27 cellular contexts compared by ENCODE assay signal in the genomic region with DNA sequence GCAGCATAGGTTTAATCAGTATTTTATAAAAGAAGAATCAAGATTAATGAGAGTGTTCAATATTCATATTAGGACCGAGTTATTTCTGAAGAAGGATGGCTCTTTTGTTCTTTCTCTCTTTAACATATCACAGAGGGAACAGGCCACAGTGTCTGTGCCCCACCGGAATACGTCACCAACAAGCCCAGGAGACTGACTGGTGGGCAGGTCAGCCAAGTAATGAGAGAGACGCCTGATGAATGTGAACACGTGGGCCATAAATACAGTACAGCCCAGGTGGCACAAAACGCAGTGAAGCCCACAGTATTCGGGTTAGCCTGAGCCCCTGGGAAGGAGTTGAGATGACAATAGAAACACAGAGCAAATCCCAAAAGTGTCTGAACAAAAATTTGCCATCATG.
DNase-seq lines count a peak whose midpoint lies in the region; ATAC-seq, FAIRE-seq and TF ChIP-seq lines count a peak whose summit lies in the region.
"Had no signal": no experiment of that assay in that cellular context is flagged by ENCODE, and none has a peak within 500 bp of the region (broad histone marks: within the 10 kb centered on the region; RNA-seq: fewer than 3 reads in every experiment).

No MANE protein-coding gene starts in this region.

- no peaks in the 10 kb centered on the region for H3K9me3 Mint-ChIP-seq in mesothelial cell of epicardium
- no peaks in the 10 kb centered on the region for H3K9me3 Mint-ChIP-seq in stimulated activated effector memory CD8-positive, alpha-beta T cell treated with anti-CD3 and anti-CD28 coated beads, Interleukin-12 subunit alpha, Interleukin-12 subunit beta, amount 100 ng/mL, for 72 hours
- H3K9me3 Mint-ChIP-seq: activated CD4-positive, alpha-beta memory T cell treated with anti-CD3 and anti-CD28 coated beads for 36 hours; CD8-positive, alpha-beta T cell; WTC11 had no signal

- H3F3A ChIP-seq in PC-9 (ENCODE audit: insufficient read depth, low read depth): peaks cover 43% of the 10 kb centered on the region

- no peaks in the 10 kb centered on the region for H4K20me1 ChIP-seq in PC-9 (ENCODE audit: insufficient read depth)

- H3K4me3 ChIP-seq in HEK293 (ENCODE audit: low read depth, low read length): no peak overlapping the region
- peak overlapping the region; percentile 36; the same call in 1 of the 2 replicates for H3K4me3 ChIP-seq in PC-9
- no peak overlapping the region for H3K4me3 ChIP-seq in thyroid gland (replicated peaks in 1 of 3)
- H3K4me3 ChIP-seq in pancreas: no peak overlapping the region
- H3K4me3 ChIP-seq: body of pancreas, Peyer's patch, spleen, thoracic aorta had no signal

- no peak for FAIRE-seq in pancreas (lab: Jason Lieb, UNC)

- intact Hi-C loops in PC-9 (cut with micrococcal nuclease; ENCODE audit: unreplicated experiment): loop anchor here (2.0 to 10.0 kb wide), 4 partner anchors 155 to 455 kb away; partner anchors contain the start of genes FMC1 and UBN2
- intact Hi-C loops in thyroid gland (cut with DNase I): loop anchor here (5.0 to 10.0 kb wide), 2 partner anchors 92 to 185 kb away; partner anchors contain the start of gene KIAA1549
- intact Hi-C loops in pancreas (cut with DNase I): loop anchor here in 2 of 3 donors (10.0 kb wide), 2 partner anchors 95 to 185 kb away; partner anchors contain the start of gene KIAA1549 (in 2 of the 2)

- H3K4me1 ChIP-seq in HEK293 (ENCODE audit: control insufficient read depth, insufficient read depth, low read length) (peaks cover 26% of the 10 kb centered on the region), PC-9 (replicated peaks; ENCODE audit: insufficient read depth) (peaks cover 47% of the 10 kb centered on the region), thyroid gland (no peaks in the 10 kb centered on the region), pancreas (no peaks in the 10 kb centered on the region)
- H3K4me1 ChIP-seq: Peyer's patch had no signal

- peaks cover 21% of the 10 kb centered on the region for H3K36me3 Mint-ChIP-seq in mesothelial cell of epicardium
- H3K36me3 Mint-ChIP-seq in stimulated activated effector memory CD8-positive, alpha-beta T cell treated with anti-CD3 and anti-CD28 coated beads, Interleukin-12 subunit alpha, Interleukin-12 subunit beta, amount 100 ng/mL, for 72 hours: no peaks in the 10 kb centered on the region
- H3K36me3 Mint-ChIP-seq: activated CD4-positive, alpha-beta memory T cell treated with anti-CD3 and anti-CD28 coated beads for 36 hours; CD8-positive, alpha-beta T cell had no signal

- H3K36me3 ChIP-seq in HEK293 (ENCODE audit: control insufficient read depth in 2 of 2, insufficient read depth in 1 of 2, low read length in 2 of 2) (peaks cover 0 to 11% of the 10 kb centered on the region in 2 experiments; a peak in 1 of 3 replicates), PC-9 (ENCODE audit: low read depth) (peaks cover 8% of the 10 kb centered on the region; the same call in 1 of the 2 replicates), thyroid gland (no peaks in the 10 kb centered on the region), pancreas (peaks cover 0 to 5% (median 0%) of the 10 kb centered on the region in 3 donors)
- H3K36me3 ChIP-seq: Peyer's patch, spleen, thoracic aorta had no signal

- H3K4me2 ChIP-seq in PC-9: peak overlapping the region; percentile 80

- no peaks in the 10 kb centered on the region for H3K79me2 ChIP-seq in PC-9 (ENCODE audit: low read depth)

- H3K4me1 Mint-ChIP-seq in mesothelial cell of epicardium: peaks cover 47% of the 10 kb centered on the region
- H3K4me1 Mint-ChIP-seq in stimulated activated effector memory CD8-positive, alpha-beta T cell treated with anti-CD3 and anti-CD28 coated beads, Interleukin-12 subunit alpha, Interleukin-12 subunit beta, amount 100 ng/mL, for 72 hours: no peaks in the 10 kb centered on the region

- TF ChIP-seq CTCF in HEK293 (tag by site-specific recombination; IDR thresholded peaks at IDR 0.05) (no peak), PC-9 (conservative IDR thresholded peaks at IDR 0.05) (no peak), mesothelial cell of epicardium (IDR thresholded peaks at IDR 0.05; ENCODE audit: unreplicated experiment) (no peak), thyroid gland (IDR thresholded peaks at IDR 0.05) (no peak), pancreas (IDR thresholded peaks at IDR 0.05) (no peak)

- CTCF ChIA-PET in HEK293 (lab: Yijun Ruan, JAX): interaction anchor here (0.6 kb wide), 1 partner anchor 142 kb away, joined by 4 read pairs; no protein-coding TSS in a partner anchor
- CTCF ChIA-PET in PC-9 (lab: Charles Lee): no interaction called here

- peak; percentile 42 for DNase-seq in COLO668 (lab: John Stamatoyannopoulos, UW; ENCODE audit: unreplicated experiment)
- no peak for DNase-seq in PC-9
- no peak for DNase-seq in mesothelial cell of epicardium (ENCODE audit: low spot score in 2 of 2, unreplicated experiment in 2 of 2)
- no peak for DNase-seq in stimulated activated effector memory CD8-positive, alpha-beta T cell treated with anti-CD3 and anti-CD28 coated beads, Interleukin-12 subunit alpha, Interleukin-12 subunit beta, amount 100 ng/mL, for 72 hours (ENCODE audit: low spot score in 2 of 2)
- DNase-seq in thyroid gland: no peak
- DNase-seq in GM19240 (ENCODE audit: insufficient read length, low spot score): no peak
- DNase-seq in pancreas: no peak
- DNase-seq: activated CD4-positive, alpha-beta memory T cell treated with anti-CD3 and anti-CD28 coated beads for 36 hours; activated effector memory CD4-positive, alpha-beta T cell treated with anti-CD3 and anti-CD28 coated beads, Interleukin-2, amount 50 U/mL, for 16 hours; activated T-cell treated with anti-CD3 and anti-CD28 coated beads for 4 hours; CD8-positive, alpha-beta T cell; effector CD8-positive, alpha-beta T cell; erythroblast; foreskin melanocyte; GF-D8; hypothalamus; NCI-H226; Peyer's patch; spleen; stimulated activated CD4-positive, alpha-beta T cell treated with anti-CD3 and anti-CD28 coated beads, Interleukin-4, amount 100 ng/mL, for 1 hour; stimulated activated naive CD4-positive, alpha-beta T cell treated with Interleukin-2 at 50 U/mL for 16 hours; T-helper 9 cell had no signal

- no peaks in the 10 kb centered on the region for H3K27me3 ChIP-seq in PC-9 (ENCODE audit: insufficient read depth, low read depth)
- H3K27me3 ChIP-seq in thyroid gland: no peaks in the 10 kb centered on the region
- H3K27me3 ChIP-seq in pancreas: no peaks in the 10 kb centered on the region
- H3K27me3 ChIP-seq: body of pancreas, Peyer's patch, spleen had no signal

- 94% methylated on average over 7 of the region's 7 CpGs for WGBS in thyroid gland, 2 donors
- WGBS in pancreas, 2 donors: 86 to 93% methylated on average over 7 of the region's 7 CpGs

- no peaks in the 10 kb centered on the region for H3K27me3 Mint-ChIP-seq in mesothelial cell of epicardium (ENCODE audit: low read depth)

- H2AFZ ChIP-seq in PC-9: no peak overlapping the region

- peak overlapping the region; percentile 50 for H3K27ac Mint-ChIP-seq in mesothelial cell of epicardium
- H3K27ac Mint-ChIP-seq in stimulated activated effector memory CD8-positive, alpha-beta T cell treated with anti-CD3 and anti-CD28 coated beads, Interleukin-12 subunit alpha, Interleukin-12 subunit beta, amount 100 ng/mL, for 72 hours: no peak overlapping the region
- H3K27ac Mint-ChIP-seq: activated CD4-positive, alpha-beta memory T cell treated with anti-CD3 and anti-CD28 coated beads for 36 hours; CD8-positive, alpha-beta T cell; WTC11 had no signal

- POLR2A ChIA-PET in HEK293 (lab: Yijun Ruan, JAX) (no interaction called here), PC-9 (lab: Charles Lee; ENCODE audit: unreplicated experiment) (no interaction called here)

- no peak for TF ChIP-seq POLR2A in thyroid gland (IDR thresholded peaks at IDR 0.05)

- H3K9me3 ChIP-seq in HEK293 (ENCODE audit: control insufficient read depth, insufficient read depth, low read depth, low read length) (no peaks in the 10 kb centered on the region), PC-9 (ENCODE audit: insufficient read depth, low read depth) (no peaks in the 10 kb centered on the region), thyroid gland (no peaks in the 10 kb centered on the region), pancreas (no peaks in the 10 kb centered on the region)
- H3K9me3 ChIP-seq: body of pancreas, Peyer's patch, spleen, thoracic aorta had no signal

- H3K9me2 ChIP-seq in PC-9 (ENCODE audit: insufficient read depth): no peaks in the 10 kb centered on the region

- ATAC-seq in stimulated activated effector memory CD8-positive, alpha-beta T cell treated with anti-CD3 and anti-CD28 coated beads, Interleukin-12 subunit alpha, Interleukin-12 subunit beta, amount 100 ng/mL, for 72 hours: no peak
- no peak for ATAC-seq in pancreas
- ATAC-seq: CD8-positive, alpha-beta T cell; WTC11 had no signal

- H3K27ac ChIP-seq in HEK293 (ENCODE audit: extremely low read depth, low read depth, low read length) (peak overlapping the region; percentile 37; the same call in 1 of the 2 replicates), PC-9 (peak overlapping the region; percentile 78), thyroid gland (no peak overlapping the region), pancreas (no peak overlapping the region)
- H3K27ac ChIP-seq: Peyer's patch, SK-N-MC, thoracic aorta had no signal

- no peak overlapping the region for H3K4me3 Mint-ChIP-seq in mesothelial cell of epicardium
- H3K4me3 Mint-ChIP-seq in stimulated activated effector memory CD8-positive, alpha-beta T cell treated with anti-CD3 and anti-CD28 coated beads, Interleukin-12 subunit alpha, Interleukin-12 subunit beta, amount 100 ng/mL, for 72 hours: no peak overlapping the region
- H3K4me3 Mint-ChIP-seq: activated CD4-positive, alpha-beta memory T cell treated with anti-CD3 and anti-CD28 coated beads for 36 hours; CD8-positive, alpha-beta T cell; WTC11 had no signal

- BruUV-seq in PC-9 (replicated peaks; lab: Mats Ljungman, UMichigan): no TSS peak

TF ChIP-seq in HEK293, 187 proteins besides CTCF, POLR2A, EP300 and RAD21:
- no peak for TF ChIP-seq SETDB1 (IDR thresholded peaks at IDR 0.05; ENCODE audit: insufficient read length, low read length)
- TF ChIP-seq ZNF529 (tag by site-specific recombination; IDR thresholded peaks at IDR 0.05; ENCODE audit: insufficient replicate concordance): no peak
- no peak for TF ChIP-seq ZNF654 (tag by site-specific recombination; IDR thresholded peaks at IDR 0.05; ENCODE audit: low read depth)
- no peak for TF ChIP-seq ZNF488 (tag by site-specific recombination; IDR thresholded peaks at IDR 0.05)
- TF ChIP-seq ZNF404 (tag by site-specific recombination; IDR thresholded peaks at IDR 0.05): no peak
TF ChIP-seq in HEK293: peak in this region for 0.

Comparison
In these comparisons a context has a peak if more than half of its experiments do, and no peak if none do; other contexts are left out.
1. H3K27ac ChIP-seq: peak in HEK293 (single experiment) and PC-9 (single experiment); none in thyroid gland (0 of 3) and pancreas (0 of 4).